1 cellular context compared by ENCODE assay signal in genomic region chr4:123349401-123350190, GRCh38.
A peak's percentile ranks its signal among the peaks of the same experiment; 100 is the strongest.
TF ChIP-seq lines count a peak whose summit lies in the region.

No MANE protein-coding gene starts in this region.

TF ChIP-seq in K562, 482 proteins besides CTCF, POLR2A, EP300 and RAD21 (continued from another document and continues in another):
- peak; percentile 69 for TF ChIP-seq NFE2L1 (tag; IDR thresholded peaks at IDR 0.05; ENCODE audit: borderline replicate concordance, low read depth)
- TF ChIP-seq, protein P1, sequence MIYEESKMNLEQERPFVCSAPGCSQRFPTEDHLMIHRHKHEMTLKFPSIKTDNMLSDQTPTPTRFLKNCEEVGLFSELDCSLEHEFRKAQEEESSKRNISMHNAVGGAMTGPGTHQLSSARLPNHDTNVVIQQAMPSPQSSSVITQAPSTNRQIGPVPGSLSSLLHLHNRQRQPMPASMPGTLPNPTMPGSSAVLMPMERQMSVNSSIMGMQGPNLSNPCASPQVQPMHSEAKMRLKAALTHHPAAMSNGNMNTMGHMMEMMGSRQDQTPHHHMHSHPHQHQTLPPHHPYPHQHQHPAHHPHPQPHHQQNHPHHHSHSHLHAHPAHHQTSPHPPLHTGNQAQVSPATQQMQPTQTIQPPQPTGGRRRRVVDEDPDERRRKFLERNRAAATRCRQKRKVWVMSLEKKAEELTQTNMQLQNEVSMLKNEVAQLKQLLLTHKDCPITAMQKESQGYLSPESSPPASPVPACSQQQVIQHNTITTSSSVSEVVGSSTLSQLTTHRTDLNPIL (CRISPR knock-in tag; IDR thresholded peaks at IDR 0.05), result peak; percentile 98
- peak; percentile 96 for TF ChIP-seq SMAD4 (CRISPR knock-in tag; conservative IDR thresholded peaks at IDR 0.05)
- TF ChIP-seq RNF2 (IDR thresholded peaks at IDR 0.05), result peak; percentile 95
- TF ChIP-seq OTX1 (CRISPR knock-in tag; IDR thresholded peaks at IDR 0.05), result peak; percentile 62; the same call in 1 of the 2 replicates
- peak; percentile 100 for TF ChIP-seq ZNF175 (CRISPR knock-in tag; IDR thresholded peaks at IDR 0.05; ENCODE audit: low read depth)
- peak; percentile 55; the same call in 1 of the 2 replicates for TF ChIP-seq KLF10 (CRISPR knock-in tag; IDR thresholded peaks at IDR 0.05)
- TF ChIP-seq PCBP1 (IDR thresholded peaks at IDR 0.05; ENCODE audit: low read depth, low read length, poor library complexity, severe bottlenecking), result no peak
- no peak for TF ChIP-seq MGA (IDR thresholded peaks at IDR 0.05)
- peak; percentile 88 for TF ChIP-seq MTA1 (IDR thresholded peaks at IDR 0.05; ENCODE audit: borderline replicate concordance)
- no peak for TF ChIP-seq NFYB (IDR thresholded peaks at IDR 0.05; ENCODE audit: extremely low read depth, insufficient read length)
- TF ChIP-seq BCOR (IDR thresholded peaks at IDR 0.05), result peak; percentile 97
- peak; percentile 100 for TF ChIP-seq TEAD4 (IDR thresholded peaks at IDR 0.05; ENCODE audit: low read length)
- TF ChIP-seq TEAD4 (CRISPR knock-in tag; IDR thresholded peaks at IDR 0.05; ENCODE audit: borderline replicate concordance), result no peak
- TF ChIP-seq STAT5A (IDR thresholded peaks at IDR 0.05; ENCODE audit: borderline replicate concordance, low read length), result peak; percentile 97
- peak; percentile 60; the same call in 1 of the 2 replicates for TF ChIP-seq ZNF3 (CRISPR knock-in tag; IDR thresholded peaks at IDR 0.05)
- no peak for TF ChIP-seq ZNF408 (CRISPR knock-in tag; IDR thresholded peaks at IDR 0.05; ENCODE audit: low read depth)
- TF ChIP-seq HMG20B (CRISPR knock-in tag; IDR thresholded peaks at IDR 0.05), result no peak
- TF ChIP-seq HDAC1 (IDR thresholded peaks at IDR 0.05), result peak in 1 of 2 experiments; percentile 94; a peak in 2 of 4 replicates
- TF ChIP-seq NFE2 (IDR thresholded peaks at IDR 0.05; ENCODE audit: low read depth), result peak; percentile 78
- TF ChIP-seq ATF1 (CRISPR knock-in tag; IDR thresholded peaks at IDR 0.05), result no peak
- peak; percentile 95 for TF ChIP-seq ATF1 (tag; IDR thresholded peaks at IDR 0.05)
- TF ChIP-seq SMAD2 (IDR thresholded peaks at IDR 0.05; ENCODE audit: low read depth, low read length), result no peak
- TF ChIP-seq IFI16 (CRISPR knock-in tag; IDR thresholded peaks at IDR 0.05), result peak; percentile 96
- TF ChIP-seq, protein P2, sequence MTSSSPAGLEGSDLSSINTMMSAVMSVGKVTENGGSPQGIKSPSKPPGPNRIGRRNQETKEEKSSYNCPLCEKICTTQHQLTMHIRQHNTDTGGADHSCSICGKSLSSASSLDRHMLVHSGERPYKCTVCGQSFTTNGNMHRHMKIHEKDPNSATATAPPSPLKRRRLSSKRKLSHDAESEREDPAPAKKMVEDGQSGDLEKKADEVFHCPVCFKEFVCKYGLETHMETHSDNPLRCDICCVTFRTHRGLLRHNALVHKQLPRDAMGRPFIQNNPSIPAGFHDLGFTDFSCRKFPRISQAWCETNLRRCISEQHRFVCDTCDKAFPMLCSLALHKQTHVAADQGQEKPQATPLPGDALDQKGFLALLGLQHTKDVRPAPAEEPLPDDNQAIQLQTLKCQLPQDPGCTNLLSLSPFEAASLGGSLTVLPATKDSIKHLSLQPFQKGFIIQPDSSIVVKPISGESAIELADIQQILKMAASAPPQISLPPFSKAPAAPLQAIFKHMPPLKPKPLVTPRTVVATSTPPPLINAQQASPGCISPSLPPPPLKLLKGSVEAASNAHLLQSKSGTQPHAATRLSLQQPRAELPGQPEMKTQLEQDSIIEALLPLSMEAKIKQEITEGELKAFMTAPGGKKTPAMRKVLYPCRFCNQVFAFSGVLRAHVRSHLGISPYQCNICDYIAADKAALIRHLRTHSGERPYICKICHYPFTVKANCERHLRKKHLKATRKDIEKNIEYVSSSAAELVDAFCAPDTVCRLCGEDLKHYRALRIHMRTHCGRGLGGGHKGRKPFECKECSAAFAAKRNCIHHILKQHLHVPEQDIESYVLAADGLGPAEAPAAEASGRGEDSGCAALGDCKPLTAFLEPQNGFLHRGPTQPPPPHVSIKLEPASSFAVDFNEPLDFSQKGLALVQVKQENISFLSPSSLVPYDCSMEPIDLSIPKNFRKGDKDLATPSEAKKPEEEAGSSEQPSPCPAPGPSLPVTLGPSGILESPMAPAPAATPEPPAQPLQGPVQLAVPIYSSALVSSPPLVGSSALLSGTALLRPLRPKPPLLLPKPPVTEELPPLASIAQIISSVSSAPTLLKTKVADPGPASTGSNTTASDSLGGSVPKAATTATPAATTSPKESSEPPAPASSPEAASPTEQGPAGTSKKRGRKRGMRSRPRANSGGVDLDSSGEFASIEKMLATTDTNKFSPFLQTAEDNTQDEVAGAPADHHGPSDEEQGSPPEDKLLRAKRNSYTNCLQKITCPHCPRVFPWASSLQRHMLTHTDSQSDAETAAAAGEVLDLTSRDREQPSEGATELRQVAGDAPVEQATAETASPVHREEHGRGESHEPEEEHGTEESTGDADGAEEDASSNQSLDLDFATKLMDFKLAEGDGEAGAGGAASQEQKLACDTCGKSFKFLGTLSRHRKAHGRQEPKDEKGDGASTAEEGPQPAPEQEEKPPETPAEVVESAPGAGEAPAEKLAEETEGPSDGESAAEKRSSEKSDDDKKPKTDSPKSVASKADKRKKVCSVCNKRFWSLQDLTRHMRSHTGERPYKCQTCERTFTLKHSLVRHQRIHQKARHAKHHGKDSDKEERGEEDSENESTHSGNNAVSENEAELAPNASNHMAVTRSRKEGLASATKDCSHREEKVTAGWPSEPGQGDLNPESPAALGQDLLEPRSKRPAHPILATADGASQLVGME (CRISPR knock-in tag; IDR thresholded peaks at IDR 0.05), result peak; percentile 99
- peak; percentile 51; the same call in 1 of the 2 replicates for TF ChIP-seq ZNF507 (tag; conservative IDR thresholded peaks at IDR 0.05)
- no peak for TF ChIP-seq PHF8 (IDR thresholded peaks at IDR 0.05; ENCODE audit: borderline replicate concordance, low read length)
- peak; percentile 99 for TF ChIP-seq DMBX1 (CRISPR knock-in tag; IDR thresholded peaks at IDR 0.05; ENCODE audit: borderline replicate concordance)
- no peak for TF ChIP-seq NFRKB (IDR thresholded peaks at IDR 0.05; ENCODE audit: low read depth)
- TF ChIP-seq SRSF9 (IDR thresholded peaks at IDR 0.05; ENCODE audit: borderline replicate concordance, low read depth, low read length), result no peak
- peak; percentile 98 for TF ChIP-seq NFXL1 (CRISPR knock-in tag; IDR thresholded peaks at IDR 0.05)
- TF ChIP-seq, protein P3, sequence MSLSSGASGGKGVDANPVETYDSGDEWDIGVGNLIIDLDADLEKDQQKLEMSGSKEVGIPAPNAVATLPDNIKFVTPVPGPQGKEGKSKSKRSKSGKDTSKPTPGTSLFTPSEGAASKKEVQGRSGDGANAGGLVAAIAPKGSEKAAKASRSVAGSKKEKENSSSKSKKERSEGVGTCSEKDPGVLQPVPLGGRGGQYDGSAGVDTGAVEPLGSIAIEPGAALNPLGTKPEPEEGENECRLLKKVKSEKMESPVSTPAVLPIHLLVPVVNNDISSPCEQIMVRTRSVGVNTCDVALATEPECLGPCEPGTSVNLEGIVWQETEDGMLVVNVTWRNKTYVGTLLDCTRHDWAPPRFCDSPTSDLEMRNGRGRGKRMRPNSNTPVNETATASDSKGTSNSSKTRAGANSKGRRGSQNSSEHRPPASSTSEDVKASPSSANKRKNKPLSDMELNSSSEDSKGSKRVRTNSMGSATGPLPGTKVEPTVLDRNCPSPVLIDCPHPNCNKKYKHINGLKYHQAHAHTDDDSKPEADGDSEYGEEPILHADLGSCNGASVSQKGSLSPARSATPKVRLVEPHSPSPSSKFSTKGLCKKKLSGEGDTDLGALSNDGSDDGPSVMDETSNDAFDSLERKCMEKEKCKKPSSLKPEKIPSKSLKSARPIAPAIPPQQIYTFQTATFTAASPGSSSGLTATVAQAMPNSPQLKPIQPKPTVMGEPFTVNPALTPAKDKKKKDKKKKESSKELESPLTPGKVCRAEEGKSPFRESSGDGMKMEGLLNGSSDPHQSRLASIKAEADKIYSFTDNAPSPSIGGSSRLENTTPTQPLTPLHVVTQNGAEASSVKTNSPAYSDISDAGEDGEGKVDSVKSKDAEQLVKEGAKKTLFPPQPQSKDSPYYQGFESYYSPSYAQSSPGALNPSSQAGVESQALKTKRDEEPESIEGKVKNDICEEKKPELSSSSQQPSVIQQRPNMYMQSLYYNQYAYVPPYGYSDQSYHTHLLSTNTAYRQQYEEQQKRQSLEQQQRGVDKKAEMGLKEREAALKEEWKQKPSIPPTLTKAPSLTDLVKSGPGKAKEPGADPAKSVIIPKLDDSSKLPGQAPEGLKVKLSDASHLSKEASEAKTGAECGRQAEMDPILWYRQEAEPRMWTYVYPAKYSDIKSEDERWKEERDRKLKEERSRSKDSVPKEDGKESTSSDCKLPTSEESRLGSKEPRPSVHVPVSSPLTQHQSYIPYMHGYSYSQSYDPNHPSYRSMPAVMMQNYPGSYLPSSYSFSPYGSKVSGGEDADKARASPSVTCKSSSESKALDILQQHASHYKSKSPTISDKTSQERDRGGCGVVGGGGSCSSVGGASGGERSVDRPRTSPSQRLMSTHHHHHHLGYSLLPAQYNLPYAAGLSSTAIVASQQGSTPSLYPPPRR (CRISPR knock-in tag; IDR thresholded peaks at IDR 0.05; ENCODE audit: borderline replicate concordance), result peak; percentile 72; the same call in 1 of the 2 replicates
- TF ChIP-seq DDX20 (tag; IDR thresholded peaks at IDR 0.05; ENCODE audit: low read depth), result peak; percentile 96
- no peak for TF ChIP-seq U2AF2 (optimal IDR thresholded peaks at IDR 0.05; ENCODE audit: low read depth, low read length)
- TF ChIP-seq TCF3 (CRISPR knock-in tag; IDR thresholded peaks at IDR 0.05), result peak; percentile 100
- no peak for TF ChIP-seq ASH1L (IDR thresholded peaks at IDR 0.05; ENCODE audit: borderline replicate concordance, low read depth, partially characterized antibody)
- TF ChIP-seq NR2C2 (CRISPR knock-in tag; IDR thresholded peaks at IDR 0.05), result no peak
- TF ChIP-seq NR2C2 (tag; IDR thresholded peaks at IDR 0.05), result peak; percentile 82
- TF ChIP-seq HSF4 (CRISPR knock-in tag; IDR thresholded peaks at IDR 0.05; ENCODE audit: borderline replicate concordance), result peak; percentile 99
- peak; percentile 88 for TF ChIP-seq TEAD2 (tag; IDR thresholded peaks at IDR 0.05)
- peak; percentile 96 for TF ChIP-seq ZEB2 (IDR thresholded peaks at IDR 0.05)
- peak; percentile 91; the same call in 1 of the 2 replicates for TF ChIP-seq ZNF586 (CRISPR knock-in tag; conservative IDR thresholded peaks at IDR 0.05)
